Comparison of ENCODE assay signal across 8 cellular contexts in the genomic region with DNA sequence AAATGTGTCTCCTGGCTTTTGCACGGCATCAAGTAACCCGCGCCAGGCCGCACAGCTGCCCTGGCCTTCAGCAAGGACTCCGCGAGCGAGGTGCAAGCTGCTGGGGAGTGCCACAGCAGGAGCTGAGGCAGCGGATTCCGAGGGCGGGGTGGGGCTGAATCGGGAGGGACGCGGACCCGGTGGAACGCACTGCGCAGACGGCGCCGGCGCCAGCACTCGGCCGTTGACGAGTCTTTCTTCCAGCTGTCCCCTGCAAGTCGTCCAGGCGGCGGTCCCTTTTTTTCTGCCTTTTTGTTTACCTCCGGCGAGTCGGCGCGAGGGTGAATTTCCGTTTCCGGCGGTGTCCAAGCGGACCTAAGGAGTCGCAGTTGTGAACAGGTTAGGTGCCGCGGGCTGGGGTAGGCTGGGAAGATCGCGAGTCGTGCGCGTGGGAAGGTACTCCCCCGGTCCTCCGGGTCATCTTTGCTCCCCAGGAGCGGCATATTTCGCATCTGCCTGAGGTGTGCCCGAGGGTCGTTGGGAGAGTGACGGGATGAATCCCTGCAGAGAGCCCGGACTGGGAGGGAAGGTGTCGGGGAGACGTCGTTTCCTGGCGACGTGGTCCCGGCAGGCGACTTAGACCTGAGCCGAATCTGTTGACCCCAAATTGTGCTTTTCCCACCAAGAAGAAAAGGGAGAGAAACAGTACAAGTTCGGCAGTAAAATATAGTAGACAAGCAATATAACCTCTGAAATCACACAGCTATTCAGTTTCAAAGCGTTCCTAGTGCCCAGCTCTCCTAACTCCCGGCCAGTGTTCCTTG.
DNase-seq lines count a peak whose midpoint lies in the region; ATAC-seq and TF ChIP-seq lines count a peak whose summit lies in the region.
"Not testable (repeated sequence)": the region's sequence is repeated elsewhere in the genome, so short reads cannot be mapped to it uniquely, and the experiment has no call there.

No MANE protein-coding gene starts in this region.

- WGBS in tibial nerve, 2 donors = 0 to 1% methylated on average over 27 to 32 of the region's 62 CpGs

- H3K36me3 ChIP-seq in ascending aorta; right atrium auricular region; parathyroid adenoma (ENCODE audit: control insufficient read depth, insufficient read depth, low read length); tibial nerve: not testable (repeated sequence)

- peak overlapping the region; percentile 61 for H3K4me2 ChIP-seq in parathyroid adenoma (ENCODE audit: low read length)

- not testable (repeated sequence) for TF ChIP-seq POLR2A in tibial nerve (IDR thresholded peaks at IDR 0.05)

- peak overlapping the region; percentile 98 for H2AFZ ChIP-seq in parathyroid adenoma

- peak overlapping the region; percentile 82 to 89 for H3K4me3 ChIP-seq in ascending aorta
- H3K4me3 ChIP-seq in right atrium auricular region = peak overlapping the region; percentile 67 to 79
- peak overlapping the region; percentile 57 for H3K4me3 ChIP-seq in parathyroid adenoma (ENCODE audit: low read depth, low read length)
- peak overlapping the region; percentile 48 to 84 (median 60) for H3K4me3 ChIP-seq in tibial nerve

- not testable (repeated sequence) for H3K9ac ChIP-seq in parathyroid adenoma

- not testable (repeated sequence) for H3K9me3 ChIP-seq in ascending aorta; right atrium auricular region; parathyroid adenoma (ENCODE audit: control insufficient read depth, low read length); tibial nerve

- intact Hi-C loops in ascending aorta (cut with DNase I) = not testable (repeated sequence)

- not testable (repeated sequence) for TF ChIP-seq CTCF in GM10266 (IDR thresholded peaks at IDR 0.05; ENCODE audit: control insufficient read depth, insufficient read depth, low read depth, missing control alignments); ascending aorta (IDR thresholded peaks at IDR 0.05); right atrium auricular region (IDR thresholded peaks at IDR 0.05); parathyroid adenoma (IDR thresholded peaks at IDR 0.05); tibial nerve (IDR thresholded peaks at IDR 0.05)

- not testable (repeated sequence) for H3K4me1 ChIP-seq in ascending aorta, right atrium auricular region, parathyroid adenoma, tibial nerve

- DNase-seq in GM10266 (ENCODE audit: extremely low spot score) = peak; percentile 20
- DNase-seq in NCI-H128 (lab: John Stamatoyannopoulos, UW; ENCODE audit: unreplicated experiment) = peak; percentile 0
- peak in 4 of 5 experiments; percentile 15 to 86 (median 38) for DNase-seq in T-helper 2 cell
- DNase-seq in ascending aorta (ENCODE audit: low spot score in 2 of 2) = peak; percentile 21 to 79
- DNase-seq in right atrium auricular region (ENCODE audit: low spot score) = peak; percentile 70
- DNase-seq in tibial nerve (ENCODE audit: low spot score in 2 of 2) = peak; percentile 34 to 37

- not testable (repeated sequence) for H3K79me2 ChIP-seq in parathyroid adenoma

- H3K27me3 ChIP-seq in ascending aorta; right atrium auricular region; parathyroid adenoma (ENCODE audit: control insufficient read depth, insufficient read depth, low read length); tibial nerve: not testable (repeated sequence)

- H3K27ac ChIP-seq in ascending aorta (peak overlapping the region; percentile 86 to 91), right atrium auricular region (peak overlapping the region; percentile 75 to 79), parathyroid adenoma (peak overlapping the region; percentile 76), tibial nerve (peak overlapping the region; percentile 46 to 81 (median 76))

- peak; percentile 80 for ATAC-seq in HG02678 (IDR thresholded peaks at IDR 0.05; ENCODE audit: unreplicated experiment)

- not testable (repeated sequence) for TF ChIP-seq EP300 in tibial nerve (IDR thresholded peaks at IDR 0.05)

Comparison
In these comparisons a context has a peak if more than half of its experiments do, and no peak if none do; other contexts are left out.
1. Peak in every context shown above with its lines: DNase-seq, ATAC-seq, H3K4me3 ChIP-seq and H3K27ac ChIP-seq.
2. DNase-seq: peak in every context shown above with its lines; median percentile 70 in right atrium auricular region; 50 in ascending aorta; 38 in T-helper 2 cell; 36 in tibial nerve; 20 in GM10266; 0 in NCI-H128.